22 cellular contexts compared by ENCODE assay signal in genomic region chr11:83511646-83512045, GRCh38.
"Had no signal": no experiment of that assay in that cellular context is flagged by ENCODE, and none has a peak within 500 bp of the region (broad histone marks: within the 10 kb centered on the region; RNA-seq: fewer than 3 reads in every experiment).

No MANE protein-coding gene starts in this region.

- H3K4me1 Mint-ChIP-seq: activated naive CD4-positive, alpha-beta T cell treated with anti-CD3 and anti-CD28 coated beads, Interleukin-2, amount 50 U/mL, for 24 hours; central memory CD8-positive, alpha-beta T cell; stimulated activated naive B cell treated with anti-CD40 and anti-IgM and Interleukin-4, amounts not matched to agents 10 μg/mL and 1 μg/mL and 100 μg/mL, for 72 hours had no signal

- FAIRE-seq: endometrium had no signal

- H3K27ac Mint-ChIP-seq: activated naive CD4-positive, alpha-beta T cell treated with anti-CD3 and anti-CD28 coated beads, Interleukin-2, amount 50 U/mL, for 24 hours; natural killer cell treated with Interleukin-12 subunit alpha and Interleukin-12 subunit beta and Interleukin-15 and Interleukin-18, amount 100 ng/mL, for 72 hours; stimulated activated naive B cell treated with anti-CD40 and anti-IgM and Interleukin-4, amounts not matched to agents 10 μg/mL and 1 μg/mL and 100 μg/mL, for 72 hours had no signal

- H3K27me3 ChIP-seq: ascending aorta, colonic mucosa, spleen, upper lobe of right lung had no signal

- H3K36me3 Mint-ChIP-seq: activated naive CD4-positive, alpha-beta T cell treated with anti-CD3 and anti-CD28 coated beads, Interleukin-2, amount 50 U/mL, for 24 hours; natural killer cell treated with Interleukin-12 subunit alpha and Interleukin-12 subunit beta and Interleukin-15 and Interleukin-18, amount 100 ng/mL, for 72 hours; stimulated activated naive B cell treated with anti-CD40 and anti-IgM and Interleukin-4, amounts not matched to agents 10 μg/mL and 1 μg/mL and 100 μg/mL, for 72 hours had no signal

- H3K9me3 ChIP-seq: ascending aorta, colonic mucosa, lower lobe of right lung, spleen, upper lobe of right lung had no signal

- H3K36me3 ChIP-seq: ascending aorta, colonic mucosa, lower lobe of right lung, spleen, upper lobe of right lung had no signal

- H3K27ac ChIP-seq: ascending aorta, colonic mucosa, lower lobe of right lung, spleen, upper lobe of right lung had no signal

- H3K4me3 Mint-ChIP-seq: activated naive CD4-positive, alpha-beta T cell treated with anti-CD3 and anti-CD28 coated beads, Interleukin-2, amount 50 U/mL, for 24 hours; central memory CD8-positive, alpha-beta T cell; natural killer cell treated with Interleukin-12 subunit alpha and Interleukin-12 subunit beta and Interleukin-15 and Interleukin-18, amount 100 ng/mL, for 72 hours; stimulated activated naive B cell treated with anti-CD40 and anti-IgM and Interleukin-4, amounts not matched to agents 10 μg/mL and 1 μg/mL and 100 μg/mL, for 72 hours had no signal

- H3K4me1 ChIP-seq: ascending aorta, colonic mucosa, lower lobe of right lung, spleen, upper lobe of right lung had no signal

- ATAC-seq: activated CD4-positive, CD25-positive, alpha-beta regulatory T cell treated with anti-CD3 and anti-CD28 coated beads, Interleukin-2, amount 50 U/mL, for 24 hours; lower lobe of right lung; natural killer cell treated with Interleukin-12 subunit alpha and Interleukin-12 subunit beta and Interleukin-15 and Interleukin-18, amount 100 ng/mL, for 72 hours; stimulated activated naive B cell treated with anti-CD40 and anti-IgM and Interleukin-4, amounts not matched to agents 10 μg/mL and 1 μg/mL and 100 μg/mL, for 72 hours; upper lobe of right lung had no signal

- DNase-seq: activated CD8-positive, alpha-beta memory T cell treated with anti-CD3 and anti-CD28 coated beads for 24 hours; activated CD8-positive, alpha-beta memory T cell treated with anti-CD3 and anti-CD28 coated beads, Interleukin-2, amount 50 U/mL, for 48 hours; activated effector memory CD4-positive, alpha-beta T cell treated with anti-CD3 and anti-CD28 coated beads, Interleukin-2, amount 50 U/mL, for 16 hours; activated T-cell treated with anti-CD3 and anti-CD28 coated beads, Interleukin-2, amount 50 U/mL, for 48 hours; colonic mucosa; erythroblast; foreskin melanocyte; glutamatergic neuron; hippocampal formation; islet precursor cell; lower lobe of right lung; nucleus accumbens; spleen; stimulated activated naive B cell treated with anti-CD40 and anti-IgM and Interleukin-4, amounts not matched to agents 10 μg/mL and 1 μg/mL and 100 μg/mL, for 72 hours; T-helper 9 cell; upper lobe of right lung had no signal

- H3K4me3 ChIP-seq: ascending aorta, colonic mucosa, lower lobe of right lung, spleen, upper lobe of right lung had no signal

- H3K27me3 Mint-ChIP-seq: activated naive CD4-positive, alpha-beta T cell treated with anti-CD3 and anti-CD28 coated beads, Interleukin-2, amount 50 U/mL, for 24 hours; central memory CD8-positive, alpha-beta T cell; natural killer cell treated with Interleukin-12 subunit alpha and Interleukin-12 subunit beta and Interleukin-15 and Interleukin-18, amount 100 ng/mL, for 72 hours; stimulated activated naive B cell treated with anti-CD40 and anti-IgM and Interleukin-4, amounts not matched to agents 10 μg/mL and 1 μg/mL and 100 μg/mL, for 72 hours had no signal
